ENCODE assay signal across 26 cellular contexts in genomic region chr13:24906268-24906667, GRCh38.
"Had no signal": no experiment of that assay in that cellular context is flagged by ENCODE, and none has a peak within 500 bp of the region (broad histone marks: within the 10 kb centered on the region; RNA-seq: fewer than 3 reads in every experiment).

No MANE protein-coding gene starts in this region.

- H3K4me3 ChIP-seq: ascending aorta, body of pancreas, SJSA1 had no signal

- H3K4me1 ChIP-seq: ascending aorta, body of pancreas had no signal

- H3K9me3 ChIP-seq: ascending aorta, body of pancreas, SJSA1 had no signal

- H3K9ac ChIP-seq: KMS-11 had no signal

- H3K27me3 ChIP-seq: ascending aorta, body of pancreas, SJSA1 had no signal

- H3K4me2 ChIP-seq: KMS-11 had no signal

- H3K27ac ChIP-seq: body of pancreas, KMS-11, SJSA1 had no signal

- DNase-seq: activated CD4-positive, alpha-beta T cell treated with anti-CD3 and anti-CD28 coated beads, Interleukin-2, amount 10 ng/mL, durations not matched to agents 24 days and 14 days; activated CD4-positive, alpha-beta T cell treated with anti-CD3 and anti-CD28 coated beads, Interleukin-2, amount 50 U/mL, for 48 hours; activated CD4-positive, CD25-positive, alpha-beta regulatory T cell treated with anti-CD3 and anti-CD28 coated beads, Interleukin-2, amount 50 U/mL, for 72 hours; activated CD8-positive, alpha-beta memory T cell treated with anti-CD3 and anti-CD28 coated beads, Interleukin-2, amount 10 ng/mL, durations not matched to agents 7 days and 5 days; activated effector memory CD4-positive, alpha-beta T cell treated with Interleukin-2 at 50 U/mL for 16 hours; activated naive CD4-positive, alpha-beta T cell; activated naive CD8-positive, alpha-beta T cell treated with anti-CD3 and anti-CD28 coated beads, Interleukin-2, amount 50 U/mL, for 24 hours; activated T-cell treated with anti-CD3 and anti-CD28 coated beads, Interleukin-2, amount 50 U/mL, for 24 hours; amniotic stem cell; body of pancreas; cortex of kidney; NCI-H1092; NCI-H1417; NCI-H1930; NCI-H345; NCI-H510A; NCI-H526 treated with DMSO at 0.1 percent for 48 hours; NK-92 treated with Interleukin-12 subunit alpha and Interleukin-12 subunit beta, amount 100 ng/mL, for 24 hours; SHP77; SW 1271 had no signal

- FAIRE-seq: RCC 7860 had no signal

- ATAC-seq: activated CD8-positive, alpha-beta memory T cell treated with anti-CD3 and anti-CD28 coated beads, Interleukin-2, amount 10 ng/mL, durations not matched to agents 7 days and 5 days; activated naive CD8-positive, alpha-beta T cell treated with anti-CD3 and anti-CD28 coated beads, Interleukin-2, amount 50 U/mL, for 24 hours; body of pancreas; SK-N-SH treated with all-trans-retinoic acid at 6 μM for 48 hours; WTC11 had no signal
